In the genomic region with DNA sequence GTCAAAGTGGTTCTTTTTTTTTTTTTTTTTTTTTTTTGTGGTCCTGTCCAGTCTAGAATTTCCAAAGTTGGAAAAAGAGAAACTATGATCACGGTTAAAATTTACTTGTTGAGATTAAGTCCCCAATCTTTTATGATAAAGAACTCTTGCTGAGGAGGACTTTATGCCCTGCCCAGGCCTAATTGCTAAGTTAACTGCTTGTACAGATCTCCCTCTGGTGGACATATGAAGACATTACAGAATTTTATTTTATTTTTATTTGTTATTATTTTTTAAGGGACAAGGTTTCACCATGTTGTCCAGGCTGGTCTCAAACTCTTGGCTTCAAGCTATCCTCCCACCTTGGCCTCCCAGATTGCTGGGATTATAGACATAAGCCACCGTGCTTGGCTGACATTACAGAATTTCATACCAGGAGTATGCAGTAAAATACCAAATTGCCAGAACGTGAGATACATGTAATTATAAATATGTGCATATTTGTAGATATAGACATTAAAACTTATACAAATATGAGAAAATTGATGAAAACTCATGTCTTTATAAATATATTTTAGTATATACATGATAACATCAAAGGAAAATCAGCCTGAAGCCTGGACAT, we compare ENCODE assay signal across 1 cellular context.
TF ChIP-seq lines count a peak whose summit lies in the region.

No MANE protein-coding gene starts in this region.

TF ChIP-seq in H1, 55 proteins besides CTCF, POLR2A, EP300 and RAD21 (continued from another document):
- TF ChIP-seq, protein P1, sequence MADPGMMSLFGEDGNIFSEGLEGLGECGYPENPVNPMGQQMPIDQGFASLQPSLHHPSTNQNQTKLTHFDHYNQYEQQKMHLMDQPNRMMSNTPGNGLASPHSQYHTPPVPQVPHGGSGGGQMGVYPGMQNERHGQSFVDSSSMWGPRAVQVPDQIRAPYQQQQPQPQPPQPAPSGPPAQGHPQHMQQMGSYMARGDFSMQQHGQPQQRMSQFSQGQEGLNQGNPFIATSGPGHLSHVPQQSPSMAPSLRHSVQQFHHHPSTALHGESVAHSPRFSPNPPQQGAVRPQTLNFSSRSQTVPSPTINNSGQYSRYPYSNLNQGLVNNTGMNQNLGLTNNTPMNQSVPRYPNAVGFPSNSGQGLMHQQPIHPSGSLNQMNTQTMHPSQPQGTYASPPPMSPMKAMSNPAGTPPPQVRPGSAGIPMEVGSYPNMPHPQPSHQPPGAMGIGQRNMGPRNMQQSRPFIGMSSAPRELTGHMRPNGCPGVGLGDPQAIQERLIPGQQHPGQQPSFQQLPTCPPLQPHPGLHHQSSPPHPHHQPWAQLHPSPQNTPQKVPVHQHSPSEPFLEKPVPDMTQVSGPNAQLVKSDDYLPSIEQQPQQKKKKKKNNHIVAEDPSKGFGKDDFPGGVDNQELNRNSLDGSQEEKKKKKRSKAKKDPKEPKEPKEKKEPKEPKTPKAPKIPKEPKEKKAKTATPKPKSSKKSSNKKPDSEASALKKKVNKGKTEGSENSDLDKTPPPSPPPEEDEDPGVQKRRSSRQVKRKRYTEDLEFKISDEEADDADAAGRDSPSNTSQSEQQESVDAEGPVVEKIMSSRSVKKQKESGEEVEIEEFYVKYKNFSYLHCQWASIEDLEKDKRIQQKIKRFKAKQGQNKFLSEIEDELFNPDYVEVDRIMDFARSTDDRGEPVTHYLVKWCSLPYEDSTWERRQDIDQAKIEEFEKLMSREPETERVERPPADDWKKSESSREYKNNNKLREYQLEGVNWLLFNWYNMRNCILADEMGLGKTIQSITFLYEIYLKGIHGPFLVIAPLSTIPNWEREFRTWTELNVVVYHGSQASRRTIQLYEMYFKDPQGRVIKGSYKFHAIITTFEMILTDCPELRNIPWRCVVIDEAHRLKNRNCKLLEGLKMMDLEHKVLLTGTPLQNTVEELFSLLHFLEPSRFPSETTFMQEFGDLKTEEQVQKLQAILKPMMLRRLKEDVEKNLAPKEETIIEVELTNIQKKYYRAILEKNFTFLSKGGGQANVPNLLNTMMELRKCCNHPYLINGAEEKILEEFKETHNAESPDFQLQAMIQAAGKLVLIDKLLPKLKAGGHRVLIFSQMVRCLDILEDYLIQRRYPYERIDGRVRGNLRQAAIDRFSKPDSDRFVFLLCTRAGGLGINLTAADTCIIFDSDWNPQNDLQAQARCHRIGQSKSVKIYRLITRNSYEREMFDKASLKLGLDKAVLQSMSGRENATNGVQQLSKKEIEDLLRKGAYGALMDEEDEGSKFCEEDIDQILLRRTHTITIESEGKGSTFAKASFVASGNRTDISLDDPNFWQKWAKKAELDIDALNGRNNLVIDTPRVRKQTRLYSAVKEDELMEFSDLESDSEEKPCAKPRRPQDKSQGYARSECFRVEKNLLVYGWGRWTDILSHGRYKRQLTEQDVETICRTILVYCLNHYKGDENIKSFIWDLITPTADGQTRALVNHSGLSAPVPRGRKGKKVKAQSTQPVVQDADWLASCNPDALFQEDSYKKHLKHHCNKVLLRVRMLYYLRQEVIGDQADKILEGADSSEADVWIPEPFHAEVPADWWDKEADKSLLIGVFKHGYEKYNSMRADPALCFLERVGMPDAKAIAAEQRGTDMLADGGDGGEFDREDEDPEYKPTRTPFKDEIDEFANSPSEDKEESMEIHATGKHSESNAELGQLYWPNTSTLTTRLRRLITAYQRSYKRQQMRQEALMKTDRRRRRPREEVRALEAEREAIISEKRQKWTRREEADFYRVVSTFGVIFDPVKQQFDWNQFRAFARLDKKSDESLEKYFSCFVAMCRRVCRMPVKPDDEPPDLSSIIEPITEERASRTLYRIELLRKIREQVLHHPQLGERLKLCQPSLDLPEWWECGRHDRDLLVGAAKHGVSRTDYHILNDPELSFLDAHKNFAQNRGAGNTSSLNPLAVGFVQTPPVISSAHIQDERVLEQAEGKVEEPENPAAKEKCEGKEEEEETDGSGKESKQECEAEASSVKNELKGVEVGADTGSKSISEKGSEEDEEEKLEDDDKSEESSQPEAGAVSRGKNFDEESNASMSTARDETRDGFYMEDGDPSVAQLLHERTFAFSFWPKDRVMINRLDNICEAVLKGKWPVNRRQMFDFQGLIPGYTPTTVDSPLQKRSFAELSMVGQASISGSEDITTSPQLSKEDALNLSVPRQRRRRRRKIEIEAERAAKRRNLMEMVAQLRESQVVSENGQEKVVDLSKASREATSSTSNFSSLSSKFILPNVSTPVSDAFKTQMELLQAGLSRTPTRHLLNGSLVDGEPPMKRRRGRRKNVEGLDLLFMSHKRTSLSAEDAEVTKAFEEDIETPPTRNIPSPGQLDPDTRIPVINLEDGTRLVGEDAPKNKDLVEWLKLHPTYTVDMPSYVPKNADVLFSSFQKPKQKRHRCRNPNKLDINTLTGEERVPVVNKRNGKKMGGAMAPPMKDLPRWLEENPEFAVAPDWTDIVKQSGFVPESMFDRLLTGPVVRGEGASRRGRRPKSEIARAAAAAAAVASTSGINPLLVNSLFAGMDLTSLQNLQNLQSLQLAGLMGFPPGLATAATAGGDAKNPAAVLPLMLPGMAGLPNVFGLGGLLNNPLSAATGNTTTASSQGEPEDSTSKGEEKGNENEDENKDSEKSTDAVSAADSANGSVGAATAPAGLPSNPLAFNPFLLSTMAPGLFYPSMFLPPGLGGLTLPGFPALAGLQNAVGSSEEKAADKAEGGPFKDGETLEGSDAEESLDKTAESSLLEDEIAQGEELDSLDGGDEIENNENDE (IDR thresholded peaks at IDR 0.05; ENCODE audit: insufficient replicate concordance, low read length), result no peak
- TF ChIP-seq SIN3A (conservative IDR thresholded peaks at IDR 0.05 in 1 of 2, IDR thresholded peaks at IDR 0.05 in 1 of 2; ENCODE audit: low read depth in 1 of 2, low read length in 2 of 2) (no peak), NRF1 (IDR thresholded peaks at IDR 0.05; ENCODE audit: low read depth, low read length) (no peak)
